ENCODE assay signal across 8 cellular contexts in the genomic region with DNA sequence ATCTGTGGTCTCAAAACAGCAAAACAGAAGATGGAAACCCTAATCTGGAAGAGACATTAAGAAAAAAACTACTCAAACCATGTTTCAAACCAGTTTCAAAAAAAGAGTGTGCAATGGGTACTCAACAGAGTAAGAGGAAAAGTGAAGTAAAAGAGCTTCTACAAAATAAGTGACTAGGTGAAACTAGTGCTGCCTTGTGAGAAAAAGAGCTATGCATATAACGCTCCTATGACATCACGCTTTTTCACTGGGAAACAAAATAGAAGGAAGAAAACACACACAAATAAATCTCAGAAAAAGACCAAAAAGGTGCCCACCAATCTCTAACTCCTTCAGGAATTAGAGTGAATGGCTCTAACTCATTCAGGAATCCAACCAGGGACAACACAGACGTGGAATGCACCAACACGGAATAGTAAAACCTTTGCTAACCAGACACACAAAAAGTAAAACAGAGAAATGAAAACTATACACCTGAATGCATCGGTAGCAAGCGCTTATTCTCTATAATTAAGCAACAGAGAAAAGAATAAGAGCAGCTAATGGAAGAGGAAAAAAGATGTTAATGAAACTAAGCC.
A peak's percentile ranks its signal among the peaks of the same experiment; 100 is the strongest.
DNase-seq lines count a peak whose midpoint lies in the region; ATAC-seq and TF ChIP-seq lines count a peak whose summit lies in the region.

No MANE protein-coding gene starts in this region.

- peak overlapping the region; percentile 77 for H3K4me2 ChIP-seq in MM.1S (ENCODE audit: low read depth, low read length)

- H3K27me3 ChIP-seq in MM.1S (replicated peaks; ENCODE audit: insufficient read depth, low read length) (no peaks in the 10 kb centered on the region), duodenal mucosa (ENCODE audit: control insufficient read depth in 1 of 2, insufficient read depth in 2 of 2, low read length in 2 of 2) (no peaks in the 10 kb centered on the region), neuron (ENCODE audit: insufficient read depth, low read length) (no peaks in the 10 kb centered on the region)

- H3K27ac ChIP-seq in MM.1S (ENCODE audit: low read length) (peak overlapping the region; percentile 23; the same call in 1 of the 2 replicates), duodenal mucosa (ENCODE audit: low read depth, low read length) (no peak overlapping the region)

- no peak for TF ChIP-seq CTCF in MM.1S (IDR thresholded peaks at IDR 0.05; ENCODE audit: low read length)

- peak; percentile 10 for DNase-seq in SKM-1 treated with dmso at 0.1 percent for 144 hours (lab: John Stamatoyannopoulos, UW; ENCODE audit: unreplicated experiment)
- DNase-seq in SKM-1 (lab: John Stamatoyannopoulos, UW; ENCODE audit: unreplicated experiment): no peak
- DNase-seq in MM.1S: no peak
- DNase-seq in amniotic stem cell (lab: John Stamatoyannopoulos, UW): no peak
- no peak for DNase-seq in iPS-NIHi11 (ENCODE audit: low spot score)

- H3K9ac ChIP-seq in MM.1S (ENCODE audit: low read length) (peak overlapping the region; percentile 75), duodenal mucosa (ENCODE audit: low read depth in 1 of 2, low read length in 2 of 2) (peak overlapping the region; percentile 92 to 98)

- H3K79me2 ChIP-seq in MM.1S (ENCODE audit: low read length): peaks cover 62% of the 10 kb centered on the region

- H3K36me3 ChIP-seq in MM.1S (replicated peaks; ENCODE audit: insufficient read depth, low read length): no peaks in the 10 kb centered on the region
- no peaks in the 10 kb centered on the region for H3K36me3 ChIP-seq in duodenal mucosa (ENCODE audit: control insufficient read depth in 1 of 2, insufficient read depth in 2 of 2, low read length in 2 of 2)
- no peaks in the 10 kb centered on the region for H3K36me3 ChIP-seq in neuron (ENCODE audit: insufficient read depth, low read length)

- ATAC-seq in HG03571 (IDR thresholded peaks at IDR 0.05; ENCODE audit: unreplicated experiment): no peak

- H3K4me3 ChIP-seq in MM.1S (ENCODE audit: low read length) (peak overlapping the region; percentile 95), duodenal mucosa (ENCODE audit: low read depth in 1 of 2, low read length in 2 of 2) (peak overlapping the region; percentile 92 to 93), neuron (ENCODE audit: low read length) (peak overlapping the region; percentile 91)

- H2AFZ ChIP-seq in MM.1S (ENCODE audit: low read length) (no peak overlapping the region), neuron (ENCODE audit: low read depth, low read length) (no peak overlapping the region)

- H3K9me2 ChIP-seq in MM.1S (replicated peaks; ENCODE audit: insufficient read depth, low read length): no peaks in the 10 kb centered on the region

- H3K9me3 ChIP-seq in MM.1S (replicated peaks; ENCODE audit: insufficient read depth, low read length) (no peaks in the 10 kb centered on the region), duodenal mucosa (ENCODE audit: control insufficient read depth in 1 of 2, low read length in 2 of 2) (no peaks in the 10 kb centered on the region), neuron (ENCODE audit: low read length) (no peaks in the 10 kb centered on the region)

- peaks cover 8% of the 10 kb centered on the region; the same call in 1 of the 2 replicates for H3K4me1 ChIP-seq in MM.1S (ENCODE audit: low read length)
- peaks cover 16 to 20% of the 10 kb centered on the region in 2 donors for H3K4me1 ChIP-seq in duodenal mucosa (ENCODE audit: control insufficient read depth in 1 of 2, insufficient read depth in 2 of 2, low read length in 2 of 2)
- H3K4me1 ChIP-seq in neuron (ENCODE audit: insufficient read depth, low read length): peaks cover 22% of the 10 kb centered on the region

- peaks cover 17% of the 10 kb centered on the region for H4K20me1 ChIP-seq in MM.1S (ENCODE audit: insufficient read depth, low read length)

- H3F3A ChIP-seq in MM.1S (ENCODE audit: insufficient read depth, low read length): peaks cover 5% of the 10 kb centered on the region; the same call in 1 of the 2 replicates
